ENCODE assay signal across 16 cellular contexts in genomic region chr18:48673456-48674197, GRCh38.
A peak's percentile ranks its signal among the peaks of the same experiment; 100 is the strongest.
DNase-seq lines count a peak whose midpoint lies in the region; ATAC-seq and TF ChIP-seq lines count a peak whose summit lies in the region.
"Had no signal": no experiment of that assay in that cellular context is flagged by ENCODE, and none has a peak within 500 bp of the region (broad histone marks: within the 10 kb centered on the region; RNA-seq: fewer than 3 reads in every experiment).

No MANE protein-coding gene starts in this region.

- H3K4me1 Mint-ChIP-seq in HFFc6 (ENCODE audit: low read depth) (peaks cover 39% of the 10 kb centered on the region), T-helper 17 cell (peaks cover 2% of the 10 kb centered on the region)

- H3K27ac Mint-ChIP-seq in HFFc6 (peak overlapping the region; percentile 45), T-helper 17 cell (no peak overlapping the region)
- H3K27ac Mint-ChIP-seq: activated T-cell treated with anti-CD3 and anti-CD28 coated beads, Interleukin-2, amount 50 U/mL, for 72 hours had no signal

- H3K4me3 Mint-ChIP-seq in HFFc6 (no peak overlapping the region), T-helper 17 cell (no peak overlapping the region)
- H3K4me3 Mint-ChIP-seq: activated T-cell treated with anti-CD3 and anti-CD28 coated beads, Interleukin-2, amount 50 U/mL, for 72 hours; naive thymus-derived CD8-positive, alpha-beta T cell had no signal

- H3K36me3 Mint-ChIP-seq in HFFc6 (ENCODE audit: low read depth), result peaks cover 12% of the 10 kb centered on the region
- no peaks in the 10 kb centered on the region for H3K36me3 Mint-ChIP-seq in T-helper 17 cell (ENCODE audit: low read depth)

- ATAC-seq in left lobe of liver (peak; percentile 2), T-helper 17 cell (no peak), HG02852 (IDR thresholded peaks at IDR 0.05; ENCODE audit: unreplicated experiment) (no peak)
- ATAC-seq: activated T-cell treated with anti-CD3 and anti-CD28 coated beads, Interleukin-2, amount 50 U/mL, for 72 hours; gastrocnemius medialis; naive thymus-derived CD8-positive, alpha-beta T cell had no signal

- H3K27me3 Mint-ChIP-seq in HFFc6 (ENCODE audit: insufficient read depth) (peaks cover 6% of the 10 kb centered on the region), T-helper 17 cell (no peaks in the 10 kb centered on the region)

- no peak overlapping the region for H3K4me3 ChIP-seq in A673 (ENCODE audit: low read depth, low read length, poor library complexity, severe bottlenecking)
- H3K4me3 ChIP-seq: gastrocnemius medialis, MG63 had no signal

- H3K9me3 ChIP-seq in T-helper 17 cell (ENCODE audit: control insufficient read depth, low read length, poor library complexity, severe bottlenecking) (no peaks in the 10 kb centered on the region), A673 (ENCODE audit: low read depth, low read length, poor library complexity, severe bottlenecking) (no peaks in the 10 kb centered on the region)
- H3K9me3 ChIP-seq: BE2C, gastrocnemius medialis had no signal

- intact Hi-C loops in A673 (cut with micrococcal nuclease; ENCODE audit: unreplicated experiment), result loop anchor here (2.0 to 10.0 kb wide), 2 partner anchors 741 to 1181 kb away; no protein-coding TSS in a partner anchor

- no peaks in the 10 kb centered on the region for H3K27me3 ChIP-seq in A673 (replicated peaks; ENCODE audit: insufficient read depth, low read depth, low read length, poor library complexity)
- H3K27me3 ChIP-seq: BE2C, gastrocnemius medialis, MG63 had no signal

- CTCF ChIA-PET in RWPE1 (lab: Yijun Ruan, JAX) (interaction anchor here (0.5 to 0.7 kb wide), 2 partner anchors 258 to 368 kb away, joined by 3 to 4 read pairs; no protein-coding TSS in a partner anchor), A673 (lab: Charles Lee) (interaction anchor here (0.6 kb wide), 1 partner anchor 412 kb away, joined by 15 read pairs; no protein-coding TSS in a partner anchor)

- BruUV-seq in A673 (replicated peaks; lab: Mats Ljungman, UMichigan), result no TSS peak

- H3K4me1 ChIP-seq in A673 (ENCODE audit: insufficient read depth, low read length, poor library complexity, severe bottlenecking), result no peaks in the 10 kb centered on the region

- DNase-seq in AML-193 (lab: John Stamatoyannopoulos, UW) (peak; percentile 13 to 28), HFFc6 (no peak), RWPE1 (ENCODE audit: low spot score) (no peak), left lobe of liver (ENCODE audit: low spot score) (no peak), T-helper 17 cell (no peak), A673 (ENCODE audit: low spot score) (no peak), UCSD-AML1 (lab: John Stamatoyannopoulos, UW; ENCODE audit: unreplicated experiment) (no peak)
- DNase-seq: activated CD4-positive, alpha-beta T cell treated with anti-CD3 and anti-CD28 coated beads for 48 hours; activated T-cell treated with anti-CD3 and anti-CD28 coated beads, Interleukin-2, amount 50 U/mL, for 72 hours; BE2C; DMS53; gastrocnemius medialis; NCI-H2081 treated with DMSO at 0.1 percent for 48 hours had no signal

- peaks cover 3% of the 10 kb centered on the region for H3K36me3 ChIP-seq in A673 (ENCODE audit: insufficient read depth, low read length, poor library complexity, severe bottlenecking)

- POLR2A ChIA-PET in RWPE1 (lab: Yijun Ruan, JAX; ENCODE audit: low non-redundant PET) (no interaction called here), A673 (lab: Charles Lee; ENCODE audit: low non-redundant PET) (no interaction called here)

- H3K27ac ChIP-seq in RWPE1 (peak overlapping the region; percentile 40), A673 (ENCODE audit: low read depth, low read length, poor library complexity, severe bottlenecking) (no peak overlapping the region)
- H3K27ac ChIP-seq: gastrocnemius medialis had no signal

- TF ChIP-seq CTCF in HFFc6 (IDR thresholded peaks at IDR 0.05) (no peak), RWPE1 (conservative IDR thresholded peaks at IDR 0.05; ENCODE audit: low read depth) (no peak), A673 (conservative IDR thresholded peaks at IDR 0.05; ENCODE audit: low read depth, low read length) (no peak)

- H3K9me3 Mint-ChIP-seq in HFFc6, result no peaks in the 10 kb centered on the region; the same call in 1 of the 2 replicates

Comparison
In these comparisons a context has a peak if more than half of its experiments do, and no peak if none do; other contexts are left out.
1. DNase-seq: peak in AML-193 (2 of 2); none in HFFc6 (single experiment), RWPE1 (single experiment), left lobe of liver (single experiment), T-helper 17 cell (0 of 3), A673 (single experiment) and UCSD-AML1 (single experiment).